In the genomic region with DNA sequence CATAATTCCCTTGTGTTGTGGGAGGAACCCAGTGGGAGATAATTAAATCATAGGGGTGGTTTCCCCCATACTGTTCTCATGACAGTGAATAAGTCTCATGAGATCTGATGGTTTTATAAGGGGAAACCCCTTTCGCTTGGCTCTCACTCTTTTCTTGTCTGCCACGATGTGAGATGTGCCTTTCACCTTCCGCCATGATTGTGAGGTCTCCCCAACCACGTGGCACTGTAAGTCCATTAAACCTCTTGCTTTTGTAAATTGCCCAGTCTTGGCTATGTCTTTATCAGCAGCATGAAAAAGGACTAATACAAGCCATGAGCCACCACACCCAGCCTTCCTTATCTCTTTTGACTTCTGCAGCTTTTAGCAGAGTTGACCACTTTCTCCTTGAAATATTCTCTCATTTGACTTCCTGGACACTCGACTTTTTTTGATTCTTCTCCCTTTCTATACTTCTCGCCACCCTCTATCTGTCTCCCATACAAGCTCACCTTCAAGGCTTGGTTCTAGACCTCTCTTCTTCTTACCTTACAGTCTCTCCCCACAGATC, we compare ENCODE assay signal across 20 cellular contexts. TPM values are rescaled to one million over a fixed set of nuclear protein-coding genes. Genes with fewer than 3 reads are reported as not detected.
DNase-seq lines count a peak whose midpoint lies in the region; TF ChIP-seq lines count a peak whose summit lies in the region.
"Had no signal": no experiment of that assay in that cellular context is flagged by ENCODE, and none has a peak within 500 bp of the region (broad histone marks: within the 10 kb centered on the region; RNA-seq: fewer than 3 reads in every experiment).

No MANE protein-coding gene starts in this region.

- H3K36me3 Mint-ChIP-seq in osteocyte (ENCODE audit: unreplicated experiment), result peaks cover 23% of the 10 kb centered on the region

- no peaks in the 10 kb centered on the region for H3K9me3 ChIP-seq in adipocyte (ENCODE audit: control insufficient read depth, low read length)
- H3K9me3 ChIP-seq: body of pancreas, colonic mucosa, sigmoid colon, suprapubic skin had no signal

- H3K27ac Mint-ChIP-seq in osteocyte (ENCODE audit: unreplicated experiment), result no peak overlapping the region
- H3K27ac Mint-ChIP-seq: activated CD8-positive, alpha-beta memory T cell treated with anti-CD3 and anti-CD28 coated beads, Interleukin-2, amount 10 ng/mL, durations not matched to agents 7 days and 5 days had no signal

- no peaks in the 10 kb centered on the region for H3K27me3 ChIP-seq in adipocyte (replicated peaks; ENCODE audit: control insufficient read depth, insufficient read depth, low read length)
- H3K27me3 ChIP-seq: body of pancreas, colonic mucosa, sigmoid colon, suprapubic skin had no signal

- no peaks in the 10 kb centered on the region for H3K27me3 Mint-ChIP-seq in osteocyte (ENCODE audit: unreplicated experiment)
- H3K27me3 Mint-ChIP-seq: activated CD8-positive, alpha-beta memory T cell treated with anti-CD3 and anti-CD28 coated beads, Interleukin-2, amount 10 ng/mL, durations not matched to agents 7 days and 5 days had no signal

- peak overlapping the region; percentile 93 for H3K4me3 ChIP-seq in adipocyte (ENCODE audit: low read length)
- H3K4me3 ChIP-seq: body of pancreas, colonic mucosa, suprapubic skin had no signal

- TF ChIP-seq CTCF in osteocyte (IDR thresholded peaks at IDR 0.05), result no peak

- peak; percentile 14 for DNase-seq in activated naive CD4-positive, alpha-beta T cell treated with anti-CD3 and anti-CD28 coated beads, Interleukin-2, amount 50 U/mL, for 16 hours
- DNase-seq in activated naive CD4-positive, alpha-beta T cell treated with Interleukin-2 at 50 U/mL for 16 hours, result no peak
- DNase-seq in CMK (ENCODE audit: low read depth) (peak; percentile 33), adipocyte (ENCODE audit: low read depth) (no peak), osteocyte (ENCODE audit: extremely low spot score, unreplicated experiment) (no peak), NCI-H1092 treated with DMSO at 0.1 percent for 48 hours (lab: John Stamatoyannopoulos, UW) (no peak), NOMO-1 treated with dmso at 0.1 percent for 144 hours (lab: John Stamatoyannopoulos, UW; ENCODE audit: unreplicated experiment) (no peak), NCI-H82 treated with DMSO at 0.1 percent for 48 hours (lab: John Stamatoyannopoulos, UW; ENCODE audit: unreplicated experiment) (no peak)
- DNase-seq: activated CD8-positive, alpha-beta memory T cell treated with anti-CD3 and anti-CD28 coated beads, Interleukin-2, amount 10 ng/mL, durations not matched to agents 7 days and 5 days; colonic mucosa; NCI-H146; NCI-H2171; PC-3; SIG-M5; sigmoid colon; stimulated activated CD4-positive, alpha-beta T cell treated with anti-CD3 and anti-CD28 coated beads, Interleukin-4, amount 100 ng/mL, for 1 hour; T-helper 1 cell had no signal

- H3K36me3 ChIP-seq in adipocyte (ENCODE audit: control insufficient read depth, insufficient read depth, low read length, severe bottlenecking), result peaks cover 16% of the 10 kb centered on the region
- H3K36me3 ChIP-seq: colonic mucosa had no signal

- H3K9me3 Mint-ChIP-seq in osteocyte (ENCODE audit: unreplicated experiment), result no peaks in the 10 kb centered on the region

- peaks cover 35% of the 10 kb centered on the region for H3K4me1 Mint-ChIP-seq in osteocyte (ENCODE audit: unreplicated experiment)

- no peak overlapping the region for H3K9ac ChIP-seq in adipocyte (ENCODE audit: low read length)
- H3K9ac ChIP-seq: parathyroid adenoma had no signal

- peak overlapping the region; percentile 10 for H3K4me3 Mint-ChIP-seq in osteocyte (ENCODE audit: unreplicated experiment)
- H3K4me3 Mint-ChIP-seq: activated CD8-positive, alpha-beta memory T cell treated with anti-CD3 and anti-CD28 coated beads, Interleukin-2, amount 10 ng/mL, durations not matched to agents 7 days and 5 days had no signal

- H3K4me1 ChIP-seq in adipocyte (ENCODE audit: control insufficient read depth, insufficient read depth, low read length), result peaks cover 50% of the 10 kb centered on the region

RNA-seq across cellular contexts. Expression of a gene that starts 2.3 kb away (rescaled TPM):
- 12.1 and 12.5 TPM in 2 replicates for total RNA-seq in osteocyte

RNA-seq across cellular contexts. Expression of a gene that starts 29.0 kb away (rescaled TPM):
- total RNA-seq in osteocyte, result 96.1 and 105 TPM in 2 replicates

Comparison
In these comparisons a context has a peak if more than half of its experiments do, and no peak if none do; other contexts are left out.
1. DNase-seq: peak in activated naive CD4-positive, alpha-beta T cell treated with anti-CD3 and anti-CD28 coated beads, Interleukin-2, amount 50 U/mL, for 16 hours (single experiment) and CMK (single experiment); none in activated naive CD4-positive, alpha-beta T cell treated with Interleukin-2 at 50 U/mL for 16 hours (single experiment), adipocyte (single experiment), osteocyte (single experiment), NCI-H1092 treated with DMSO at 0.1 percent for 48 hours (single experiment), NOMO-1 treated with dmso at 0.1 percent for 144 hours (single experiment) and NCI-H82 treated with DMSO at 0.1 percent for 48 hours (single experiment).